Comparison of ENCODE assay signal across 25 cellular contexts in the genomic region with DNA sequence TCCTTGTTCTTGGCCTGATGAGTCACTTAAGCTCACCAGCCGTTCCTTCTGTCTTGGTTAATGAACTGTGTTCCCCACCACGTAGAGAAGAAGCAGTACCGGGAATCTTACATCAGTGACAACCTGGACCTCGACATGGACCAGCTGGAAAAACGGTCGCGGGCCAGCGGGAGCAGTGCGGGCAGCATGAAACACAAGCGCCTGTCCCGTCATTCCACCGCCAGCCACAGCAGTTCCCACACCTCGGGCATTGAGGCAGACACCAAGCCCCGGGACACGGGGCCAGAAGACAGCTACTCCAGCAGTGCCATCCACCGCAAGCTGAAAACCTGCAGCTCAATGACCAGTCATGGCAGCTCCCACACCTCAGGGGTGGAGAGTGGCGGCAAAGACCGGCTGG.
"Had no signal": no experiment of that assay in that cellular context is flagged by ENCODE, and none has a peak within 500 bp of the region (broad histone marks: within the 10 kb centered on the region; RNA-seq: fewer than 3 reads in every experiment).

No MANE protein-coding gene starts in this region.

- H3K4me1 ChIP-seq: pancreas, prostate gland, right lobe of liver, spleen, testis, upper lobe of right lung, vagina had no signal

- FAIRE-seq: pancreas had no signal

- H3K27ac Mint-ChIP-seq: endodermal cell; mesothelial cell of epicardium; natural killer cell; stimulated activated naive B cell treated with anti-CD40 and anti-IgM and Interleukin-4, amounts not matched to agents 10 μg/mL and 1 μg/mL and 100 μg/mL, for 72 hours had no signal

- DNase-seq: effector CD4-positive, alpha-beta T cell; endodermal cell; foreskin melanocyte; islet precursor cell; left colon; mammary epithelial cell; natural killer cell; nucleus accumbens; pancreas; retina; right lobe of liver; spleen; stimulated activated CD4-positive, alpha-beta T cell treated with anti-CD3 and anti-CD28 coated beads, Interleukin-15, amount 100 ng/mL, for 24 hours; stimulated activated CD4-positive, alpha-beta T cell treated with anti-CD3 and anti-CD28 coated beads, Interleukin-1b, Interleukin-23, amount 100 ng/mL, for 48 hours; stimulated activated CD4-positive, alpha-beta T cell treated with anti-CD3 and anti-CD28 coated beads, Interleukin-4, amount 100 ng/mL, for 24 hours; stimulated activated naive B cell treated with anti-CD40 and anti-IgM and Interleukin-4, amounts not matched to agents 10 μg/mL and 1 μg/mL and 100 μg/mL, for 72 hours; stimulated activated naive CD8-positive, alpha-beta T cell treated with anti-CD3 and anti-CD28 coated beads, Interleukin-15, amount 100 ng/mL, for 72 hours; testis; upper lobe of right lung had no signal

- H3K9me3 Mint-ChIP-seq: endodermal cell; mesothelial cell of epicardium; natural killer cell; neural crest cell; stimulated activated naive B cell treated with anti-CD40 and anti-IgM and Interleukin-4, amounts not matched to agents 10 μg/mL and 1 μg/mL and 100 μg/mL, for 72 hours; stimulated activated naive CD8-positive, alpha-beta T cell treated with anti-CD3 and anti-CD28 coated beads, Interleukin-15, amount 100 ng/mL, for 72 hours had no signal

- H3K4me3 Mint-ChIP-seq: endodermal cell; mesothelial cell of epicardium; natural killer cell; neural crest cell; stimulated activated naive B cell treated with anti-CD40 and anti-IgM and Interleukin-4, amounts not matched to agents 10 μg/mL and 1 μg/mL and 100 μg/mL, for 72 hours; stimulated activated naive CD8-positive, alpha-beta T cell treated with anti-CD3 and anti-CD28 coated beads, Interleukin-15, amount 100 ng/mL, for 72 hours had no signal

- H3K27ac ChIP-seq: coronary artery, pancreas, prostate gland, right lobe of liver, spleen, testis, tibial nerve, upper lobe of right lung, vagina had no signal

- H3K36me3 Mint-ChIP-seq: natural killer cell; stimulated activated naive B cell treated with anti-CD40 and anti-IgM and Interleukin-4, amounts not matched to agents 10 μg/mL and 1 μg/mL and 100 μg/mL, for 72 hours had no signal

- H3K4me3 ChIP-seq: coronary artery, pancreas, prostate gland, right lobe of liver, spleen, testis, tibial nerve, upper lobe of right lung, vagina had no signal

- H3K9me3 ChIP-seq: pancreas, prostate gland, right lobe of liver, spleen, testis, tibial nerve, upper lobe of right lung, vagina had no signal

- ATAC-seq: left colon; natural killer cell; pancreas; right lobe of liver; stimulated activated naive B cell treated with anti-CD40 and anti-IgM and Interleukin-4, amounts not matched to agents 10 μg/mL and 1 μg/mL and 100 μg/mL, for 72 hours; stimulated activated naive CD8-positive, alpha-beta T cell treated with anti-CD3 and anti-CD28 coated beads, Interleukin-15, amount 100 ng/mL, for 72 hours; upper lobe of right lung had no signal

- H3K4me1 Mint-ChIP-seq: stimulated activated naive B cell treated with anti-CD40 and anti-IgM and Interleukin-4, amounts not matched to agents 10 μg/mL and 1 μg/mL and 100 μg/mL, for 72 hours; stimulated activated naive CD8-positive, alpha-beta T cell treated with anti-CD3 and anti-CD28 coated beads, Interleukin-15, amount 100 ng/mL, for 72 hours had no signal

- H3K27me3 Mint-ChIP-seq: stimulated activated naive B cell treated with anti-CD40 and anti-IgM and Interleukin-4, amounts not matched to agents 10 μg/mL and 1 μg/mL and 100 μg/mL, for 72 hours; stimulated activated naive CD8-positive, alpha-beta T cell treated with anti-CD3 and anti-CD28 coated beads, Interleukin-15, amount 100 ng/mL, for 72 hours had no signal

- H3K27me3 ChIP-seq: pancreas, right lobe of liver, spleen, testis, tibial nerve, upper lobe of right lung, vagina had no signal

- H3K36me3 ChIP-seq: pancreas had no signal
